In the genomic region with DNA sequence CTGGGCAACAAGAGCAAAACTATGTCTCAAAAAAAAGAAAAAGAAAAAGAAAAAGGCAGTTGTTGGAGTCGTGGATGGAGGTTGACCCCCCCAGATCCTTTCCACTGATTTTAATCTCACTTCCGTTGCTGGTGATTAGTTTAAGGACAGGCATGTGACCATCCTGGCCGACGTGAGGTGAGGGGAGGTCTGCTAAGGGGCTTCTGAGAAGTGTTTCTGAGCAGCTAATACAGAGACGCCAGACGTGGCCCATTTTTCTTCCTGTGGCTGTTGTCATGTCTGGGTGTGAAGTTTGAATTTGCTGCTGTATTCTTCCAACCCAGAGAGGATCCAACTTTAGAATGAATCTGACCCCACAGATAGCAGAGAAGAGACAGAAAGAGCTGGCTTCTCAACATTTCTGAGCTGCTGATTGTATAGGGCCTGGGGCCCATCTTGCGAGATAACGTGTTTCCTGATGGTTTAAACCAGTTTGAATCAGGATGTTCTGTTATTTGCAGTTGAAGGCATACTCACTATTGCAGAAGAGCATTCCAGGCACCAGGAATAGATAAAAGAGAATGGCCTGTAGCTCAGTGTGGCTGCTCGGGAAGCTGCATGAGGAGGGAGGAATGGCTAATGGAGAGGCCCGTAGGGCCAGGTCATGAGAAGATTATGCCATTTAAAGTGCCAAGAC, we compare ENCODE assay signal across 1 cellular context.
TF ChIP-seq lines count a peak whose summit lies in the region.

No MANE protein-coding gene starts in this region.

TF ChIP-seq in K562, 482 proteins besides CTCF, POLR2A, EP300 and RAD21 (continued from another document and continues in another):
- TF ChIP-seq ZNF398 (CRISPR knock-in tag; IDR thresholded peaks at IDR 0.05) = no peak
- TF ChIP-seq ZFP30 (CRISPR knock-in tag; IDR thresholded peaks at IDR 0.05; ENCODE audit: borderline replicate concordance) = no peak
- no peak for TF ChIP-seq MYC (IDR thresholded peaks at IDR 0.05; ENCODE audit: low read depth, low read length)
- TF ChIP-seq MYC (CRISPR knock-in tag; IDR thresholded peaks at IDR 0.05; ENCODE audit: borderline replicate concordance, low read depth) = no peak
- no peak for TF ChIP-seq NRF1 (conservative IDR thresholded peaks at IDR 0.05 in 1 of 2, IDR thresholded peaks at IDR 0.05 in 1 of 2)
- TF ChIP-seq PTBP1 (IDR thresholded peaks at IDR 0.05; ENCODE audit: low read depth, low read length) = no peak
- TF ChIP-seq FOSL1 (tag; conservative IDR thresholded peaks at IDR 0.05) = no peak
- TF ChIP-seq ZNF408 (CRISPR knock-in tag; IDR thresholded peaks at IDR 0.05; ENCODE audit: low read depth) = no peak
- no peak for TF ChIP-seq ZNF77 (CRISPR knock-in tag; IDR thresholded peaks at IDR 0.05)
- no peak for TF ChIP-seq ILF3 (IDR thresholded peaks at IDR 0.05; ENCODE audit: borderline replicate concordance)
- TF ChIP-seq ZNF212 (CRISPR knock-in tag; IDR thresholded peaks at IDR 0.05) = no peak
- peak; percentile 69 for TF ChIP-seq SMAD4 (CRISPR knock-in tag; conservative IDR thresholded peaks at IDR 0.05)
- TF ChIP-seq, protein P1, sequence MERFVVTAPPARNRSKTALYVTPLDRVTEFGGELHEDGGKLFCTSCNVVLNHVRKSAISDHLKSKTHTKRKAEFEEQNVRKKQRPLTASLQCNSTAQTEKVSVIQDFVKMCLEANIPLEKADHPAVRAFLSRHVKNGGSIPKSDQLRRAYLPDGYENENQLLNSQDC (CRISPR knock-in tag; IDR thresholded peaks at IDR 0.05) = no peak
- TF ChIP-seq HMG20B (CRISPR knock-in tag; IDR thresholded peaks at IDR 0.05) = no peak
- TF ChIP-seq, protein P2, sequence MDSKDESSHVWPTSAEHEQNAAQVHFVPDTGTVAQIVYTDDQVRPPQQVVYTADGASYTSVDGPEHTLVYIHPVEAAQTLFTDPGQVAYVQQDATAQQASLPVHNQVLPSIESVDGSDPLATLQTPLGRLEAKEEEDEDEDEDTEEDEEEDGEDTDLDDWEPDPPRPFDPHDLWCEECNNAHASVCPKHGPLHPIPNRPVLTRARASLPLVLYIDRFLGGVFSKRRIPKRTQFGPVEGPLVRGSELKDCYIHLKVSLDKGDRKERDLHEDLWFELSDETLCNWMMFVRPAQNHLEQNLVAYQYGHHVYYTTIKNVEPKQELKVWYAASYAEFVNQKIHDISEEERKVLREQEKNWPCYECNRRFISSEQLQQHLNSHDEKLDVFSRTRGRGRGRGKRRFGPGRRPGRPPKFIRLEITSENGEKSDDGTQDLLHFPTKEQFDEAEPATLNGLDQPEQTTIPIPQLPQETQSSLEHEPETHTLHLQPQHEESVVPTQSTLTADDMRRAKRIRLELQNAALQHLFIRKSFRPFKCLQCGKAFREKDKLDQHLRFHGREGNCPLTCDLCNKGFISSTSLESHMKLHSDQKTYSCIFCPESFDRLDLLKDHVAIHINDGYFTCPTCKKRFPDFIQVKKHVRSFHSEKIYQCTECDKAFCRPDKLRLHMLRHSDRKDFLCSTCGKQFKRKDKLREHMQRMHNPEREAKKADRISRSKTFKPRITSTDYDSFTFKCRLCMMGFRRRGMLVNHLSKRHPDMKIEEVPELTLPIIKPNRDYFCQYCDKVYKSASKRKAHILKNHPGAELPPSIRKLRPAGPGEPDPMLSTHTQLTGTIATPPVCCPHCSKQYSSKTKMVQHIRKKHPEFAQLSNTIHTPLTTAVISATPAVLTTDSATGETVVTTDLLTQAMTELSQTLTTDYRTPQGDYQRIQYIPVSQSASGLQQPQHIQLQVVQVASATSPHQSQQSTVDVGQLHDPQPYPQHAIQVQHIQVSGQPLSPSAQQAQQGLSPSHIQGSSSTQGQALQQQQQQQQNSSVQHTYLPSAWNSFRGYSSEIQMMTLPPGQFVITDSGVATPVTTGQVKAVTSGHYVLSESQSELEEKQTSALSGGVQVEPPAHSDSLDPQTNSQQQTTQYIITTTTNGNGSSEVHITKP (IDR thresholded peaks at IDR 0.05; ENCODE audit: partially characterized antibody) = no peak
- TF ChIP-seq TFAM (CRISPR knock-in tag; conservative IDR thresholded peaks at IDR 0.05) = no peak
- TF ChIP-seq CXXC5 (CRISPR knock-in tag; IDR thresholded peaks at IDR 0.05) = 0 out of 2 replicates have a peak, but pooled peaks have one; percentile 42
- no peak for TF ChIP-seq ZNF124 (CRISPR knock-in tag; IDR thresholded peaks at IDR 0.05)
- no peak for TF ChIP-seq SAFB (IDR thresholded peaks at IDR 0.05; ENCODE audit: borderline replicate concordance, low read depth, low read length)
- TF ChIP-seq, protein P3, sequence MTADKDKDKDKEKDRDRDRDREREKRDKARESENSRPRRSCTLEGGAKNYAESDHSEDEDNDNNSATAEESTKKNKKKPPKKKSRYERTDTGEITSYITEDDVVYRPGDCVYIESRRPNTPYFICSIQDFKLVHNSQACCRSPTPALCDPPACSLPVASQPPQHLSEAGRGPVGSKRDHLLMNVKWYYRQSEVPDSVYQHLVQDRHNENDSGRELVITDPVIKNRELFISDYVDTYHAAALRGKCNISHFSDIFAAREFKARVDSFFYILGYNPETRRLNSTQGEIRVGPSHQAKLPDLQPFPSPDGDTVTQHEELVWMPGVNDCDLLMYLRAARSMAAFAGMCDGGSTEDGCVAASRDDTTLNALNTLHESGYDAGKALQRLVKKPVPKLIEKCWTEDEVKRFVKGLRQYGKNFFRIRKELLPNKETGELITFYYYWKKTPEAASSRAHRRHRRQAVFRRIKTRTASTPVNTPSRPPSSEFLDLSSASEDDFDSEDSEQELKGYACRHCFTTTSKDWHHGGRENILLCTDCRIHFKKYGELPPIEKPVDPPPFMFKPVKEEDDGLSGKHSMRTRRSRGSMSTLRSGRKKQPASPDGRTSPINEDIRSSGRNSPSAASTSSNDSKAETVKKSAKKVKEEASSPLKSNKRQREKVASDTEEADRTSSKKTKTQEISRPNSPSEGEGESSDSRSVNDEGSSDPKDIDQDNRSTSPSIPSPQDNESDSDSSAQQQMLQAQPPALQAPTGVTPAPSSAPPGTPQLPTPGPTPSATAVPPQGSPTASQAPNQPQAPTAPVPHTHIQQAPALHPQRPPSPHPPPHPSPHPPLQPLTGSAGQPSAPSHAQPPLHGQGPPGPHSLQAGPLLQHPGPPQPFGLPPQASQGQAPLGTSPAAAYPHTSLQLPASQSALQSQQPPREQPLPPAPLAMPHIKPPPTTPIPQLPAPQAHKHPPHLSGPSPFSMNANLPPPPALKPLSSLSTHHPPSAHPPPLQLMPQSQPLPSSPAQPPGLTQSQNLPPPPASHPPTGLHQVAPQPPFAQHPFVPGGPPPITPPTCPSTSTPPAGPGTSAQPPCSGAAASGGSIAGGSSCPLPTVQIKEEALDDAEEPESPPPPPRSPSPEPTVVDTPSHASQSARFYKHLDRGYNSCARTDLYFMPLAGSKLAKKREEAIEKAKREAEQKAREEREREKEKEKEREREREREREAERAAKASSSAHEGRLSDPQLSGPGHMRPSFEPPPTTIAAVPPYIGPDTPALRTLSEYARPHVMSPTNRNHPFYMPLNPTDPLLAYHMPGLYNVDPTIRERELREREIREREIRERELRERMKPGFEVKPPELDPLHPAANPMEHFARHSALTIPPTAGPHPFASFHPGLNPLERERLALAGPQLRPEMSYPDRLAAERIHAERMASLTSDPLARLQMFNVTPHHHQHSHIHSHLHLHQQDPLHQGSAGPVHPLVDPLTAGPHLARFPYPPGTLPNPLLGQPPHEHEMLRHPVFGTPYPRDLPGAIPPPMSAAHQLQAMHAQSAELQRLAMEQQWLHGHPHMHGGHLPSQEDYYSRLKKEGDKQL (CRISPR knock-in tag; IDR thresholded peaks at IDR 0.05; ENCODE audit: borderline replicate concordance) = no peak
- TF ChIP-seq ZFX (CRISPR knock-in tag; IDR thresholded peaks at IDR 0.05) = peak; percentile 48
- TF ChIP-seq, protein P4, sequence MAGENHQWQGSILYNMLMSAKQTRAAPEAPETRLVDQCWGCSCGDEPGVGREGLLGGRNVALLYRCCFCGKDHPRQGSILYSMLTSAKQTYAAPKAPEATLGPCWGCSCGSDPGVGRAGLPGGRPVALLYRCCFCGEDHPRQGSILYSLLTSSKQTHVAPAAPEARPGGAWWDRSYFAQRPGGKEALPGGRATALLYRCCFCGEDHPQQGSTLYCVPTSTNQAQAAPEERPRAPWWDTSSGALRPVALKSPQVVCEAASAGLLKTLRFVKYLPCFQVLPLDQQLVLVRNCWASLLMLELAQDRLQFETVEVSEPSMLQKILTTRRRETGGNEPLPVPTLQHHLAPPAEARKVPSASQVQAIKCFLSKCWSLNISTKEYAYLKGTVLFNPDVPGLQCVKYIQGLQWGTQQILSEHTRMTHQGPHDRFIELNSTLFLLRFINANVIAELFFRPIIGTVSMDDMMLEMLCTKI (IDR thresholded peaks at IDR 0.05; ENCODE audit: partially characterized antibody) = no peak
- TF ChIP-seq STAT5B (CRISPR knock-in tag; IDR thresholded peaks at IDR 0.05) = no peak
- peak; percentile 38; the same call in 1 of the 2 replicates for TF ChIP-seq GABPA (tag; conservative IDR thresholded peaks at IDR 0.05; ENCODE audit: low read depth)
- TF ChIP-seq VEZF1 (CRISPR knock-in tag; IDR thresholded peaks at IDR 0.05) = peak; percentile 82
- TF ChIP-seq ZNF707 (CRISPR knock-in tag; conservative IDR thresholded peaks at IDR 0.05) = no peak
- TF ChIP-seq KLF16 (IDR thresholded peaks at IDR 0.05) = no peak
- TF ChIP-seq, protein P5, sequence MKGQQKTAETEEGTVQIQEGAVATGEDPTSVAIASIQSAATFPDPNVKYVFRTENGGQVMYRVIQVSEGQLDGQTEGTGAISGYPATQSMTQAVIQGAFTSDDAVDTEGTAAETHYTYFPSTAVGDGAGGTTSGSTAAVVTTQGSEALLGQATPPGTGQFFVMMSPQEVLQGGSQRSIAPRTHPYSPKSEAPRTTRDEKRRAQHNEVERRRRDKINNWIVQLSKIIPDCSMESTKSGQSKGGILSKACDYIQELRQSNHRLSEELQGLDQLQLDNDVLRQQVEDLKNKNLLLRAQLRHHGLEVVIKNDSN (CRISPR knock-in tag; IDR thresholded peaks at IDR 0.05) = peak; percentile 37
- TF ChIP-seq ZNF239 (CRISPR knock-in tag; IDR thresholded peaks at IDR 0.05) = no peak
- no peak for TF ChIP-seq ESRRA (IDR thresholded peaks at IDR 0.05; ENCODE audit: borderline replicate concordance, low read depth)
- no peak for TF ChIP-seq PML (IDR thresholded peaks at IDR 0.05; ENCODE audit: low read length)
- no peak for TF ChIP-seq FOXP4 (CRISPR knock-in tag; IDR thresholded peaks at IDR 0.05; ENCODE audit: borderline replicate concordance)
- TF ChIP-seq, protein P6, sequence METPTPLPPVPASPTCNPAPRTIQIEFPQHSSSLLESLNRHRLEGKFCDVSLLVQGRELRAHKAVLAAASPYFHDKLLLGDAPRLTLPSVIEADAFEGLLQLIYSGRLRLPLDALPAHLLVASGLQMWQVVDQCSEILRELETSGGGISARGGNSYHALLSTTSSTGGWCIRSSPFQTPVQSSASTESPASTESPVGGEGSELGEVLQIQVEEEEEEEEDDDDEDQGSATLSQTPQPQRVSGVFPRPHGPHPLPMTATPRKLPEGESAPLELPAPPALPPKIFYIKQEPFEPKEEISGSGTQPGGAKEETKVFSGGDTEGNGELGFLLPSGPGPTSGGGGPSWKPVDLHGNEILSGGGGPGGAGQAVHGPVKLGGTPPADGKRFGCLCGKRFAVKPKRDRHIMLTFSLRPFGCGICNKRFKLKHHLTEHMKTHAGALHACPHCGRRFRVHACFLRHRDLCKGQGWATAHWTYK (CRISPR knock-in tag; IDR thresholded peaks at IDR 0.05) = no peak
- TF ChIP-seq CHD4 (IDR thresholded peaks at IDR 0.05; ENCODE audit: insufficient read depth, insufficient replicate concordance, low read depth, low read length, poor library complexity, severe bottlenecking) = no peak
- no peak for TF ChIP-seq CSDE1 (IDR thresholded peaks at IDR 0.05)
- no peak for TF ChIP-seq TAF1 (IDR thresholded peaks at IDR 0.05; ENCODE audit: control insufficient read depth, extremely low read depth, insufficient read depth, low read length, severe bottlenecking)
- TF ChIP-seq, protein P7, sequence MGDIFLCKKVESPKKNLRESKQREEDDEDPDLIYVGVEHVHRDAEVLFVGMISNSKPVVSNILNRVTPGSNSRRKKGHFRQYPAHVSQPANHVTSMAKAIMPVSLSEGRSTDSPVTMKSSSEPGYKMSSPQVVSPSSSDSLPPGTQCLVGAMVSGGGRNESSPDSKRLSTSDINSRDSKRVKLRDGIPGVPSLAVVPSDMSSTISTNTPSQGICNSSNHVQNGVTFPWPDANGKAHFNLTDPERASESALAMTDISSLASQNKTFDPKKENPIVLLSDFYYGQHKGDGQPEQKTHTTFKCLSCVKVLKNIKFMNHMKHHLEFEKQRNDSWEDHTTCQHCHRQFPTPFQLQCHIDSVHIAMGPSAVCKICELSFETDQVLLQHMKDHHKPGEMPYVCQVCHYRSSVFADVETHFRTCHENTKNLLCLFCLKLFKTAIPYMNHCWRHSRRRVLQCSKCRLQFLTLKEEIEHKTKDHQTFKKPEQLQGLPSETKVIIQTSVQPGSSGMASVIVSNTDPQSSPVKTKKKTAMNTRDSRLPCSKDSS (IDR thresholded peaks at IDR 0.05; ENCODE audit: low read depth, partially characterized antibody) = no peak
